14 cellular contexts compared by ENCODE assay signal in genomic region chr4:134687646-134688628, GRCh38.
"Had no signal": no experiment of that assay in that cellular context is flagged by ENCODE, and none has a peak within 500 bp of the region (broad histone marks: within the 10 kb centered on the region; RNA-seq: fewer than 3 reads in every experiment).

No MANE protein-coding gene starts in this region.

- H3K9me3 ChIP-seq: pancreas, right lobe of liver, tibial nerve had no signal

- H3K27me3 ChIP-seq: pancreas, right lobe of liver, tibial nerve had no signal

- ATAC-seq: activated T-cell treated with anti-CD3 and anti-CD28 coated beads, Interleukin-2, amount 50 U/mL, for 72 hours; pancreas had no signal

- H3K36me3 ChIP-seq: pancreas, right lobe of liver, tibial nerve had no signal

- H3K4me2 ChIP-seq: smooth muscle cell had no signal

- H3K4me3 ChIP-seq: pancreas, right lobe of liver, smooth muscle cell, tibial nerve had no signal

- H3K4me1 ChIP-seq: pancreas, right lobe of liver, tibial nerve had no signal

- DNase-seq: activated CD4-positive, alpha-beta T cell treated with anti-CD3 and anti-CD28 coated beads, Interleukin-2, amount 50 U/mL, for 4 hours; activated gamma-delta T cell; activated T-cell treated with anti-CD3 and anti-CD28 coated beads, Interleukin-2, amount 50 U/mL, for 72 hours; foreskin melanocyte; glutamatergic neuron; hippocampal formation; islet precursor cell; midbrain; right lobe of liver; stimulated activated CD4-positive, alpha-beta T cell treated with anti-CD3 and anti-CD28 coated beads, Interleukin-4, amount 100 ng/mL, for 4 hours; stimulated activated naive CD4-positive, alpha-beta T cell treated with Interleukin-2 at 50 U/mL for 16 hours had no signal

- H3K27ac ChIP-seq: pancreas, right lobe of liver, tibial nerve had no signal
